In genomic region chr9:138100711-138101349, GRCh38 we compare ENCODE assay signal across 15 cellular contexts.
DNase-seq lines count a peak whose midpoint lies in the region; ATAC-seq, FAIRE-seq and TF ChIP-seq lines count a peak whose summit lies in the region.
"Had no signal": no experiment of that assay in that cellular context is flagged by ENCODE, and none has a peak within 500 bp of the region (broad histone marks: within the 10 kb centered on the region; RNA-seq: fewer than 3 reads in every experiment).

No MANE protein-coding gene starts in this region.

- in situ Hi-C loops in GM12878 (cut with MboI) = no loop called here

- H3K27me3 ChIP-seq in GM12878 (replicated peaks in 1 of 2; ENCODE audit: control insufficient read depth in 2 of 2, insufficient read depth in 2 of 2, low read length in 1 of 2) = no peaks in the 10 kb centered on the region; a peak in 1 of 4 replicates
- H3K27me3 ChIP-seq: body of pancreas, thyroid gland had no signal

- H3K9ac ChIP-seq in GM12878 (ENCODE audit: control insufficient read depth, insufficient read depth, low read length) = no peak overlapping the region

- no peak overlapping the region for H3K4me3 ChIP-seq in GM12878
- H3K4me3 ChIP-seq: body of pancreas, thyroid gland had no signal

- no peak for FAIRE-seq in GM12878 (lab: Jason Lieb, UNC)
- FAIRE-seq: TTC549 had no signal

- no peaks in the 10 kb centered on the region for H3K36me3 ChIP-seq in GM12878 (ENCODE audit: control insufficient read depth in 2 of 2, insufficient read depth in 2 of 2, low read length in 1 of 2)
- H3K36me3 ChIP-seq: thyroid gland had no signal

- no peak overlapping the region for H3K4me3 Mint-ChIP-seq in mesothelial cell of epicardium
- H3K4me3 Mint-ChIP-seq: activated T-helper 1 cell treated with anti-CD3 and anti-CD28 coated beads, Interleukin-12 subunit alpha, Interleukin-12 subunit beta, Interleukin-2, Interleukin-4 antibody, amounts not matched to agents 30 ng/mL and 10 ng/mL and 1 ng/mL, durations not matched to agents 14 hours and 24 hours and 36 hours; naive thymus-derived CD4-positive, alpha-beta T cell had no signal

- no peak overlapping the region for H3K27ac Mint-ChIP-seq in mesothelial cell of epicardium
- H3K27ac Mint-ChIP-seq: activated T-helper 1 cell treated with anti-CD3 and anti-CD28 coated beads, Interleukin-12 subunit alpha, Interleukin-12 subunit beta, Interleukin-2, Interleukin-4 antibody, amounts not matched to agents 30 ng/mL and 10 ng/mL and 1 ng/mL, durations not matched to agents 14 hours and 24 hours and 36 hours had no signal

- TF ChIP-seq CTCF in GM12878 (IDR thresholded peaks at IDR 0.05 in 2 of 3, conservative IDR thresholded peaks at IDR 0.05 in 1 of 3; ENCODE audit: control insufficient read depth in 2 of 3, extremely low read depth in 1 of 3, insufficient read depth in 1 of 3, low read depth in 3 of 3, low read length in 3 of 3) (peak; percentile 20 to 27 (median 26); a peak in 2 of 6 replicates), mesothelial cell of epicardium (IDR thresholded peaks at IDR 0.05; ENCODE audit: unreplicated experiment) (peak; percentile 20)

- ATAC-seq in GM12878 (no peak), HG03457 (IDR thresholded peaks at IDR 0.05; ENCODE audit: unreplicated experiment) (no peak), HG03139 (IDR thresholded peaks at IDR 0.05; ENCODE audit: unreplicated experiment) (no peak)
- ATAC-seq: body of pancreas; naive thymus-derived CD4-positive, alpha-beta T cell had no signal

- BruUV-seq in GM12878 (replicated peaks; lab: Mats Ljungman, UMichigan) = no TSS peak

- no peak overlapping the region for H3K27ac ChIP-seq in GM12878 (ENCODE audit: control insufficient read depth, insufficient read depth)
- H3K27ac ChIP-seq: body of pancreas, RWPE1, thyroid gland had no signal

- no peaks in the 10 kb centered on the region for H4K20me1 ChIP-seq in GM12878 (ENCODE audit: control insufficient read depth, insufficient read depth)

- no peak overlapping the region for H2AFZ ChIP-seq in GM12878 (ENCODE audit: control insufficient read depth, low read depth, low read length)

- peaks cover 2% of the 10 kb centered on the region for H3K9me3 Mint-ChIP-seq in mesothelial cell of epicardium
- H3K9me3 Mint-ChIP-seq: activated T-helper 1 cell treated with anti-CD3 and anti-CD28 coated beads, Interleukin-12 subunit alpha, Interleukin-12 subunit beta, Interleukin-2, Interleukin-4 antibody, amounts not matched to agents 30 ng/mL and 10 ng/mL and 1 ng/mL, durations not matched to agents 14 hours and 24 hours and 36 hours had no signal

- no peaks in the 10 kb centered on the region for H3K79me2 ChIP-seq in GM12878 (ENCODE audit: control insufficient read depth, insufficient read depth, low read length)

- no peak for TF ChIP-seq EP300 in GM12878 (IDR thresholded peaks at IDR 0.05; ENCODE audit: borderline replicate concordance in 1 of 2, control insufficient read depth in 1 of 2, low read depth in 2 of 2, low read length in 2 of 2)

- H3K4me1 ChIP-seq in GM12878 (ENCODE audit: control insufficient read depth, insufficient read depth, low read length) = no peaks in the 10 kb centered on the region
- H3K4me1 ChIP-seq: body of pancreas, thyroid gland had no signal

- intact Hi-C loops in GM12878 (cut with micrococcal nuclease; ENCODE audit: unreplicated experiment) = no loop called here

- DNase-seq in NCI-H82 (lab: John Stamatoyannopoulos, UW) (peak; percentile 11), NCI-H82 treated with DMSO at 0.1 percent for 48 hours (lab: John Stamatoyannopoulos, UW; ENCODE audit: unreplicated experiment) (no peak), HEK293T (ENCODE audit: extremely low spot score) (peak; percentile 43), GM12878 (ENCODE audit: low read depth, low spot score) (no peak), mesothelial cell of epicardium (ENCODE audit: low spot score in 2 of 2, unreplicated experiment in 2 of 2) (peak in 1 of 2 experiments; percentile 36), superior temporal gyrus (ENCODE audit: extremely low spot score) (no peak)
- DNase-seq: KG1, thyroid gland had no signal

- peaks cover 3% of the 10 kb centered on the region for H3K4me1 Mint-ChIP-seq in mesothelial cell of epicardium
- H3K4me1 Mint-ChIP-seq: naive thymus-derived CD4-positive, alpha-beta T cell had no signal

- no peaks in the 10 kb centered on the region for H3K36me3 Mint-ChIP-seq in mesothelial cell of epicardium
- H3K36me3 Mint-ChIP-seq: naive thymus-derived CD4-positive, alpha-beta T cell had no signal

- TF ChIP-seq POLR2A in GM12878 (IDR thresholded peaks at IDR 0.05; ENCODE audit: low read depth, low read length) = no peak

- TF ChIP-seq RAD21 in GM12878 (IDR thresholded peaks at IDR 0.05; ENCODE audit: insufficient read depth, low read depth, low read length) = no peak

- 58% methylated on average over 20 of the region's 30 CpGs for WGBS in GM12878 (ENCODE audit: insufficient coverage, insufficient replicate concordance, low lambda C conversion rate, missing lambda C conversion rate)

- POLR2A ChIA-PET in HEK293T (lab: Yijun Ruan, JAX) (no interaction called here), GM12878 (lab: Charles Lee) (no interaction called here)

- CTCF ChIA-PET in HEK293T (lab: Yijun Ruan, JAX) (no interaction called here), GM12878 (lab: Yijun Ruan, JAX) (interaction anchor here (0.7 to 1.3 kb wide), 3 partner anchors 428 to 430 kb away, joined by 3 to 4 read pairs (median 3); no protein-coding TSS in a partner anchor)

- no peaks in the 10 kb centered on the region for H3K27me3 Mint-ChIP-seq in mesothelial cell of epicardium (ENCODE audit: low read depth)

- no peak overlapping the region for H3K4me2 ChIP-seq in GM12878 (ENCODE audit: control insufficient read depth, insufficient read depth)

- H3K9me3 ChIP-seq in GM12878 (replicated peaks; ENCODE audit: control insufficient read depth, insufficient read depth, low read length) = no peaks in the 10 kb centered on the region
- H3K9me3 ChIP-seq: body of pancreas, thyroid gland had no signal

- SMC1A ChIA-PET in GM12878 (lab: Charles Lee; ENCODE audit: uncharacterized antibody, unreplicated experiment) = no interaction called here

- RAD21 ChIA-PET in GM12878 (lab: Charles Lee; ENCODE audit: unreplicated experiment) = interaction anchor here (0.6 kb wide), 1 partner anchor 428 kb away, joined by 5 read pairs; no protein-coding TSS in a partner anchor

TF ChIP-seq in HEK293T, 16 proteins besides CTCF, POLR2A, EP300 and RAD21:
- TF ChIP-seq SP1 (IDR thresholded peaks at IDR 0.05) = no peak
TF ChIP-seq in HEK293T: peak in this region for 0.

TF ChIP-seq in GM12878, 131 proteins besides CTCF, POLR2A, EP300 and RAD21:
- no peak for TF ChIP-seq ESRRA (IDR thresholded peaks at IDR 0.05; ENCODE audit: low read length)
- no peak for TF ChIP-seq SREBF2 (IDR thresholded peaks at IDR 0.05; ENCODE audit: low read length)
- TF ChIP-seq CHD4 (IDR thresholded peaks at IDR 0.05) = no peak
- no peak for TF ChIP-seq ETV6 (conservative IDR thresholded peaks at IDR 0.05 in 1 of 2, IDR thresholded peaks at IDR 0.05 in 1 of 2; ENCODE audit: borderline replicate concordance in 1 of 2, low read depth in 1 of 2)
- TF ChIP-seq POU2F2 (IDR thresholded peaks at IDR 0.05; ENCODE audit: borderline replicate concordance, low read depth, low read length) = no peak
- no peak for TF ChIP-seq ZBTB11 (CRISPR knock-in tag; IDR thresholded peaks at IDR 0.05)
- no peak for TF ChIP-seq ATF7 (IDR thresholded peaks at IDR 0.05; ENCODE audit: low read depth)
- TF ChIP-seq ZBTB33 (IDR thresholded peaks at IDR 0.05) = no peak

Comparison
In these comparisons a context has a peak if more than half of its experiments do, and no peak if none do; other contexts are left out.
1. DNase-seq: peak in NCI-H82 (single experiment) and HEK293T (single experiment); none in NCI-H82 treated with DMSO at 0.1 percent for 48 hours (single experiment), GM12878 (single experiment) and superior temporal gyrus (single experiment).